In genomic region chr17:78075011-78075410, GRCh38 we compare ENCODE assay signal across 27 cellular contexts.
"Had no signal": no experiment of that assay in that cellular context is flagged by ENCODE, and none has a peak within 500 bp of the region (broad histone marks: within the 10 kb centered on the region; RNA-seq: fewer than 3 reads in every experiment).

No MANE protein-coding gene starts in this region.

- DNase-seq: cortex of kidney; effector CD8-positive, alpha-beta T cell; endodermal cell; foreskin fibroblast; gastrocnemius medialis; heart left ventricle; kidney; left cardiac atrium; left lung; mesenchymal stem cell; naive thymus-derived CD4-positive, alpha-beta T cell; ovary; psoas muscle; right cardiac atrium; sigmoid colon; stimulated activated CD4-positive, alpha-beta T cell treated with anti-CD3 and anti-CD28 coated beads, Interleukin-2, amount 100 ng/mL, for 24 hours; stimulated activated CD4-positive, alpha-beta T cell treated with anti-CD3 and anti-CD28 coated beads, Interleukin-4, amount 100 ng/mL, for 24 hours; stimulated activated naive B cell treated with anti-CD40 and anti-IgM and Interleukin-4, amounts not matched to agents 10 μg/mL and 1 μg/mL and 100 μg/mL, for 72 hours; thyroid gland; trophoblast cell had no signal

- H3K27ac ChIP-seq: epithelial cell of prostate, gastrocnemius medialis, heart left ventricle, hepatocyte, left lung, ovary, psoas muscle, sigmoid colon, suprapubic skin, thyroid gland had no signal

- H3K4me3 ChIP-seq: gastrocnemius medialis, heart left ventricle, hepatocyte, left lung, ovary, psoas muscle, sigmoid colon, suprapubic skin, thyroid gland had no signal

- H3K9me3 Mint-ChIP-seq: endodermal cell; mesothelial cell of epicardium; naive thymus-derived CD4-positive, alpha-beta T cell; nephron; stimulated activated naive B cell treated with anti-CD40 and anti-IgM and Interleukin-4, amounts not matched to agents 10 μg/mL and 1 μg/mL and 100 μg/mL, for 72 hours; stimulated activated naive CD8-positive, alpha-beta T cell treated with anti-CD3 and anti-CD28 coated beads, Interleukin-15, Interleukin-2, amounts not matched to agents 100 ng/mL and 50 ng/mL, for 24 hours had no signal

- H3K27me3 Mint-ChIP-seq: naive thymus-derived CD4-positive, alpha-beta T cell; stimulated activated naive B cell treated with anti-CD40 and anti-IgM and Interleukin-4, amounts not matched to agents 10 μg/mL and 1 μg/mL and 100 μg/mL, for 72 hours; stimulated activated naive CD8-positive, alpha-beta T cell treated with anti-CD3 and anti-CD28 coated beads, Interleukin-15, Interleukin-2, amounts not matched to agents 100 ng/mL and 50 ng/mL, for 24 hours had no signal

- H3K4me1 Mint-ChIP-seq: endodermal cell; mesothelial cell of epicardium; naive thymus-derived CD4-positive, alpha-beta T cell; nephron had no signal

- ATAC-seq: esophagus mucosa; gastrocnemius medialis; heart left ventricle; left cardiac atrium; left lung; naive thymus-derived CD4-positive, alpha-beta T cell; psoas muscle; right cardiac atrium; stimulated activated naive B cell treated with anti-CD40 and anti-IgM and Interleukin-4, amounts not matched to agents 10 μg/mL and 1 μg/mL and 100 μg/mL, for 72 hours had no signal

- H3K27ac Mint-ChIP-seq: mesothelial cell of epicardium; nephron; stimulated activated naive B cell treated with anti-CD40 and anti-IgM and Interleukin-4, amounts not matched to agents 10 μg/mL and 1 μg/mL and 100 μg/mL, for 72 hours; stimulated activated naive CD8-positive, alpha-beta T cell treated with anti-CD3 and anti-CD28 coated beads, Interleukin-15, Interleukin-2, amounts not matched to agents 100 ng/mL and 50 ng/mL, for 24 hours had no signal

- H3K27me3 ChIP-seq: gastrocnemius medialis, heart left ventricle, hepatocyte, left lung, ovary, sigmoid colon, suprapubic skin, thyroid gland had no signal

- H3K4me3 Mint-ChIP-seq: endodermal cell; mesothelial cell of epicardium; nephron; stimulated activated naive B cell treated with anti-CD40 and anti-IgM and Interleukin-4, amounts not matched to agents 10 μg/mL and 1 μg/mL and 100 μg/mL, for 72 hours; stimulated activated naive CD8-positive, alpha-beta T cell treated with anti-CD3 and anti-CD28 coated beads, Interleukin-15, Interleukin-2, amounts not matched to agents 100 ng/mL and 50 ng/mL, for 24 hours had no signal
